9 cellular contexts compared by ENCODE assay signal in the genomic region with DNA sequence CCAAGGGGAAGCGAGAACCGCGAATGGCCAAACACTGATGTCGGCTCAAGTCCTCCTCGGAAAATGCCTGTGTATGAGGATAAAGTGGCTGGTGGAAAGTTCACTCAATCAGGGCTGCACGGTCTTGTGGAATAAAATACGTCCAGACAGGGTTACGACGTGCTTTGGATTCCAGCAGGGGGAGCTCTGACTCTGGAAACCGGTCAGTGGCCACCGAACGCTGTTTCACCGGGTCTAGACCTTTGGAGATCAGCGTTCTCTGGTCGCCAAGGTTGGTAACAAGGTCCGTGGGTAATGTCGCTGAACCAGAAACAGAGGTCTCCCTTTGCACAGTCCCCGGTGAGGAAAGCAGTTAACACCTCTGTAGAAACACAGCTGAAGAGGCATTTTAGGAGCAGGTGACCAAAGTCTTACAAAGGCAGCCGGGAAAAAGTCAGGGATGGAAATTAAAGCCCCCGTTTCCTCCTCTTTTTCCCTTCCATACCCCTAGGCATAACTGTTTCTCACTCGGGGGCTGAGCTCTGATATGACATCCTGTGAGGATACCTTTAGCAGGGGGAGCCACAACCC. TPM values are rescaled to one million over a fixed set of nuclear protein-coding genes. Genes with fewer than 3 reads are reported as not detected.
A peak's percentile ranks its signal among the peaks of the same experiment; 100 is the strongest.
DNase-seq lines count a peak whose midpoint lies in the region; ATAC-seq, FAIRE-seq and TF ChIP-seq lines count a peak whose summit lies in the region.
"Had no signal": no experiment of that assay in that cellular context is flagged by ENCODE, and none has a peak within 500 bp of the region (broad histone marks: within the 10 kb centered on the region; RNA-seq: fewer than 3 reads in every experiment).

No MANE protein-coding gene starts in this region.

- in situ Hi-C loops in Caki2 (cut with HindIII; ENCODE audit: low pct_unique_long_range_greater_than_20kb, low sequenced_read_pairs): no loop called here

- DNase-seq in Caki2 (ENCODE audit: low read depth) (peak; percentile 66), H54 (ENCODE audit: insufficient read length, low spot score) (peak; percentile 68), NCI-H146 treated with DMSO at 0.1 percent for 48 hours (lab: John Stamatoyannopoulos, UW; ENCODE audit: unreplicated experiment) (peak; percentile 36), T-helper 17 cell (peak; percentile 35 to 61 (median 38)), anterior cingulate cortex (lab: John Stamatoyannopoulos, UW) (peak in 54 of 58 donors; percentile 5 to 77 (median 44)), hepatocyte (ENCODE audit: low spot score) (peak; percentile 92), sciatic nerve (ENCODE audit: low spot score) (peak; percentile 88)

- ATAC-seq in T-helper 17 cell (peak; percentile 84), sciatic nerve (peak; percentile 96), HG03460 (IDR thresholded peaks at IDR 0.05; ENCODE audit: unreplicated experiment) (no peak)

- H3K9me3 ChIP-seq in T-helper 17 cell (ENCODE audit: control insufficient read depth, low read length, poor library complexity, severe bottlenecking): no peaks in the 10 kb centered on the region
- H3K9me3 ChIP-seq in hepatocyte (ENCODE audit: low read depth): no peaks in the 10 kb centered on the region

- H3K79me2 ChIP-seq in hepatocyte: no peaks in the 10 kb centered on the region

- H3K27ac Mint-ChIP-seq in T-helper 17 cell: no peak overlapping the region

- H3K27ac ChIP-seq in hepatocyte: no peak overlapping the region
- H3K27ac ChIP-seq: epithelial cell of prostate had no signal

- no peaks in the 10 kb centered on the region for H3K4me1 ChIP-seq in hepatocyte (ENCODE audit: insufficient read depth)

- H3K4me3 ChIP-seq in hepatocyte: peak overlapping the region; percentile 14

- peaks cover 7% of the 10 kb centered on the region for H3K4me1 Mint-ChIP-seq in T-helper 17 cell

- H3K4me2 ChIP-seq in hepatocyte: peak overlapping the region; percentile 76

- peaks cover 88% of the 10 kb centered on the region for H3K27me3 Mint-ChIP-seq in T-helper 17 cell

- no peaks in the 10 kb centered on the region for H3K36me3 ChIP-seq in hepatocyte (replicated peaks; ENCODE audit: insufficient read depth, low read depth)

- H3K27me3 ChIP-seq in hepatocyte: peaks cover 24% of the 10 kb centered on the region

- WGBS in hepatocyte (ENCODE audit: low lambda C conversion rate, missing lambda C conversion rate): 9% methylated on average over 21 of the region's 21 CpGs

- no peaks in the 10 kb centered on the region for H4K20me1 ChIP-seq in hepatocyte (ENCODE audit: insufficient read depth, poor library complexity, severe bottlenecking)

- no peaks in the 10 kb centered on the region for H3K9me2 ChIP-seq in hepatocyte (replicated peaks; ENCODE audit: insufficient read depth)

- FAIRE-seq in H54 (lab: Jason Lieb, UNC): peak; percentile 88

- intact Hi-C loops in sciatic nerve (cut with DNase I): no loop called here

- no peaks in the 10 kb centered on the region for H3K36me3 Mint-ChIP-seq in T-helper 17 cell (ENCODE audit: low read depth)

- H2AFZ ChIP-seq in hepatocyte: peak overlapping the region; percentile 12

- TF ChIP-seq POLR2A in H54 (IDR thresholded peaks at IDR 0.05; ENCODE audit: low read depth, low read length): no peak

- TF ChIP-seq CTCF in hepatocyte (IDR thresholded peaks at IDR 0.05; ENCODE audit: poor library complexity): peak; percentile 97

- H3K4me3 Mint-ChIP-seq in T-helper 17 cell: no peak overlapping the region

RNA-seq across cellular contexts. Expression of a gene that starts 47.8 kb away (rescaled TPM):
- total RNA-seq in Caki2 (2014; rRNA removed; shearing (Covaris generic); ENCODE audit: low replicate concordance): 14.8 and 15.0 TPM in 2 replicates
- total RNA-seq in T-helper 17 cell: 10 to 100 TPM in 1 of 2 donors, 1 to 10 TPM in 1; 3.1 to 10.0 TPM
- 8.7 and 11.4 TPM in 2 replicates for total RNA-seq in hepatocyte
- 4.9 and 6.0 TPM in 2 replicates for polyA plus RNA-seq in hepatocyte
- 1.0 TPM for total RNA-seq in sciatic nerve

Comparison
In these comparisons a context has a peak if more than half of its experiments do, and no peak if none do; other contexts are left out.
1. DNase-seq: peak in every context shown above with its lines; median percentile 92 in hepatocyte; 88 in sciatic nerve; 68 in H54; 66 in Caki2; 44 in anterior cingulate cortex; 38 in T-helper 17 cell; 36 in NCI-H146 treated with DMSO at 0.1 percent for 48 hours.